20 cellular contexts compared by ENCODE assay signal in genomic region chr13:47632311-47632710, GRCh38.
"Had no signal": no experiment of that assay in that cellular context is flagged by ENCODE, and none has a peak within 500 bp of the region (broad histone marks: within the 10 kb centered on the region; RNA-seq: fewer than 3 reads in every experiment).

No MANE protein-coding gene starts in this region.

- H3K36me3 ChIP-seq: thyroid gland, vagina had no signal

- H3K36me3 Mint-ChIP-seq: activated naive CD4-positive, alpha-beta T cell treated with anti-CD3 and anti-CD28 coated beads, Interleukin-2, amount 10 ng/mL, durations not matched to agents 7 days and 5 days; brain had no signal

- H3K4me1 ChIP-seq: psoas muscle, thyroid gland, vagina had no signal

- H3K27me3 ChIP-seq: thyroid gland, vagina had no signal

- H3K27ac ChIP-seq: epithelial cell of prostate, psoas muscle, thyroid gland, vagina had no signal

- H3K4me3 ChIP-seq: lung, psoas muscle, thyroid gland, vagina had no signal

- H3K9me3 ChIP-seq: psoas muscle, thyroid gland, vagina had no signal

- H3K4me3 Mint-ChIP-seq: activated naive CD4-positive, alpha-beta T cell treated with anti-CD3 and anti-CD28 coated beads, Interleukin-2, amount 10 ng/mL, durations not matched to agents 7 days and 5 days; activated naive CD8-positive, alpha-beta T cell treated with anti-CD3 and anti-CD28 coated beads, Interleukin-2, amount 50 U/mL, for 24 hours; activated T-cell treated with anti-CD3 and anti-CD28 coated beads, Interleukin-2, amount 50 U/mL, for 4 hours; brain; neural crest cell; T-helper 1 cell treated with Interleukin-12 subunit alpha and Interleukin-12 subunit beta and Interleukin-4 antibody, amounts not matched to agents 30 μg/mL and 1 μg/mL, for 36 hours had no signal

- H3K27me3 Mint-ChIP-seq: activated naive CD4-positive, alpha-beta T cell treated with anti-CD3 and anti-CD28 coated beads, Interleukin-2, amount 10 ng/mL, durations not matched to agents 7 days and 5 days; brain had no signal

- DNase-seq: activated CD4-positive, alpha-beta T cell treated with anti-CD3 and anti-CD28 coated beads, Interleukin-2, amount 50 U/mL, for 1 hour; activated CD4-positive, CD25-positive, alpha-beta regulatory T cell treated with anti-CD3 and anti-CD28 coated beads, Interleukin-2, amount 50 U/mL, for 72 hours; activated CD8-positive, alpha-beta memory T cell treated with anti-CD3 and anti-CD28 coated beads, Interleukin-2, amount 50 U/mL, for 4 hours; activated naive CD4-positive, alpha-beta T cell treated with anti-CD3 and anti-CD28 coated beads, Interleukin-2, amount 10 ng/mL, durations not matched to agents 7 days and 5 days; activated naive CD8-positive, alpha-beta T cell treated with anti-CD3 and anti-CD28 coated beads, Interleukin-2, amount 50 U/mL, for 24 hours; activated T-cell treated with anti-CD3 and anti-CD28 coated beads, Interleukin-2, amount 50 U/mL, for 4 hours; anterior cingulate cortex; caudate nucleus; foreskin fibroblast; hippocampal formation; psoas muscle; right cardiac atrium; stimulated activated naive CD4-positive, alpha-beta T cell treated with Interleukin-2 at 50 U/mL for 16 hours; thyroid gland had no signal

- H3K4me1 Mint-ChIP-seq: activated naive CD4-positive, alpha-beta T cell treated with anti-CD3 and anti-CD28 coated beads, Interleukin-2, amount 10 ng/mL, durations not matched to agents 7 days and 5 days; activated naive CD8-positive, alpha-beta T cell treated with anti-CD3 and anti-CD28 coated beads, Interleukin-2, amount 50 U/mL, for 24 hours; neural crest cell had no signal

- H3K27ac Mint-ChIP-seq: activated naive CD4-positive, alpha-beta T cell treated with anti-CD3 and anti-CD28 coated beads, Interleukin-2, amount 10 ng/mL, durations not matched to agents 7 days and 5 days; activated naive CD8-positive, alpha-beta T cell treated with anti-CD3 and anti-CD28 coated beads, Interleukin-2, amount 50 U/mL, for 24 hours; T-helper 1 cell treated with Interleukin-12 subunit alpha and Interleukin-12 subunit beta and Interleukin-4 antibody, amounts not matched to agents 30 μg/mL and 1 μg/mL, for 36 hours had no signal
